In genomic region chr6:35240838-35241801, GRCh38 we compare ENCODE assay signal across 8 cellular contexts. TPM values are rescaled to one million over a fixed set of nuclear protein-coding genes. Genes with fewer than 3 reads are reported as not detected.
A peak's percentile ranks its signal among the peaks of the same experiment; 100 is the strongest.
DNase-seq lines count a peak whose midpoint lies in the region; ATAC-seq and TF ChIP-seq lines count a peak whose summit lies in the region.

No MANE protein-coding gene starts in this region.

- no peaks in the 10 kb centered on the region for H3K9me3 Mint-ChIP-seq in CD4-positive, alpha-beta T cell
- no peaks in the 10 kb centered on the region for H3K9me3 Mint-ChIP-seq in activated CD8-positive, alpha-beta T cell treated with anti-CD3 and anti-CD28 coated beads for 36 hours

- no peak overlapping the region for H4K8ac ChIP-seq in mesendoderm (ENCODE audit: low read depth, low read length)

- peak; percentile 94 for TF ChIP-seq CTCF in CD4-positive, alpha-beta T cell (IDR thresholded peaks at IDR 0.05)
- TF ChIP-seq CTCF in activated CD8-positive, alpha-beta T cell treated with anti-CD3 and anti-CD28 coated beads for 36 hours (IDR thresholded peaks at IDR 0.05): peak; percentile 98

- H3K23ac ChIP-seq in mesendoderm (ENCODE audit: low read length): no peak overlapping the region

- no peak overlapping the region for H2BK5ac ChIP-seq in mesendoderm (ENCODE audit: low read length)

- CTCF ChIA-PET in CD4-positive, alpha-beta T cell (lab: Charles Lee): interaction anchor here (0.7 to 2.2 kb wide), 8 partner anchors 11 to 227 kb away, joined by 3 to 18 read pairs (median 4); partner anchors contain the start of gene RPL10A
- CTCF ChIA-PET in activated CD8-positive, alpha-beta T cell treated with anti-CD3 and anti-CD28 coated beads for 36 hours (lab: Charles Lee): interaction anchor here (0.6 to 5.7 kb wide), 48 partner anchors 9 to 1089 kb away, joined by 3 to 77 read pairs (median 4); partner anchors contain the start of genes ANKS1A, TCP11 and ZNF76

- H3K27me3 ChIP-seq in CD4-positive, alpha-beta T cell (ENCODE audit: control insufficient read depth, insufficient read depth, low read length): no peaks in the 10 kb centered on the region
- H3K27me3 ChIP-seq in effector memory CD4-positive, alpha-beta T cell (replicated peaks; ENCODE audit: control insufficient read depth, insufficient read depth, low read length, poor library complexity, severe bottlenecking): no peaks in the 10 kb centered on the region
- no peaks in the 10 kb centered on the region for H3K27me3 ChIP-seq in mesendoderm (ENCODE audit: insufficient read depth, low read length, poor library complexity)

- no peaks in the 10 kb centered on the region for H3K79me1 ChIP-seq in mesendoderm (ENCODE audit: low read length)

- no peak overlapping the region for H3K4me3 ChIP-seq in effector memory CD4-positive, alpha-beta T cell (ENCODE audit: insufficient read depth, low read depth, low read length, poor library complexity, severe bottlenecking)
- no peak overlapping the region for H3K4me3 ChIP-seq in mesendoderm (ENCODE audit: low read length)

- no peak overlapping the region for H3K4ac ChIP-seq in mesendoderm (ENCODE audit: low read depth, low read length)

- WGBS in mesendoderm (ENCODE audit: extremely low coverage, insufficient coverage, low lambda C conversion rate): no CpG with 5 or more reads among the region's 12 CpGs

- intact Hi-C loops in CD4-positive, alpha-beta T cell (cut with DNase I, micrococcal nuclease): loop anchor here (1.0 to 5.0 kb wide), 3 partner anchors 255 to 1044 kb away; no protein-coding TSS in a partner anchor
- intact Hi-C loops in activated CD8-positive, alpha-beta T cell treated with anti-CD3 and anti-CD28 coated beads for 36 hours (cut with micrococcal nuclease): loop anchor here (5.0 kb wide), 1 partner anchor 99 kb away; the partner anchor contains the start of gene TCP11

- no peak overlapping the region for H3K4me2 ChIP-seq in mesendoderm (ENCODE audit: low read length)

- POLR2A ChIA-PET in CD4-positive, alpha-beta T cell (lab: Charles Lee): interaction anchor here (0.6 to 1.6 kb wide), 2 partner anchors 18 to 1216 kb away, joined by 4 to 6 read pairs; partner anchors contain the start of gene ZNF76
- POLR2A ChIA-PET in activated CD8-positive, alpha-beta T cell treated with anti-CD3 and anti-CD28 coated beads for 36 hours (lab: Charles Lee): interaction anchor here (0.6 to 1.6 kb wide), 5 partner anchors 93 to 763 kb away, joined by 3 read pairs; partner anchors contain the start of gene TAF11

- no peak overlapping the region for H2BK120ac ChIP-seq in mesendoderm (ENCODE audit: low read depth, low read length)

- H3K9me3 ChIP-seq in CD4-positive, alpha-beta T cell (ENCODE audit: control insufficient read depth, low read length): no peaks in the 10 kb centered on the region
- no peaks in the 10 kb centered on the region for H3K9me3 ChIP-seq in effector memory CD4-positive, alpha-beta T cell (ENCODE audit: control insufficient read depth, low read length)

- peak; percentile 93 for ATAC-seq in CD4-positive, alpha-beta T cell (ENCODE audit: poor library complexity)
- peak; percentile 95 for ATAC-seq in activated CD8-positive, alpha-beta T cell treated with anti-CD3 and anti-CD28 coated beads for 36 hours

- H3K4me1 Mint-ChIP-seq in CD4-positive, alpha-beta T cell (ENCODE audit: low read depth): peaks cover 4% of the 10 kb centered on the region
- H3K4me1 Mint-ChIP-seq in activated CD8-positive, alpha-beta T cell treated with anti-CD3 and anti-CD28 coated beads for 36 hours (ENCODE audit: low read depth): no peaks in the 10 kb centered on the region

- no peak overlapping the region for H3K4me3 Mint-ChIP-seq in CD4-positive, alpha-beta T cell
- H3K4me3 Mint-ChIP-seq in activated CD8-positive, alpha-beta T cell treated with anti-CD3 and anti-CD28 coated beads for 36 hours: no peak overlapping the region

- peak; percentile 58 to 81 (median 67) for DNase-seq in CD4-positive, alpha-beta T cell
- peak; percentile 24 for DNase-seq in HCEC 1CT
- DNase-seq in NCI-H748 (lab: John Stamatoyannopoulos, UW; ENCODE audit: unreplicated experiment): peak; percentile 76
- peak; percentile 84 for DNase-seq in activated CD8-positive, alpha-beta T cell treated with anti-CD3 and anti-CD28 coated beads for 36 hours
- peak; percentile 32 to 54 (median 45) for DNase-seq in effector memory CD4-positive, alpha-beta T cell
- DNase-seq in mesendoderm: peak; percentile 84
- peak; percentile 39 to 54 for DNase-seq in stimulated activated CD8-positive, alpha-beta memory T cell treated with anti-CD3 and anti-CD28 coated beads, Interleukin-2, amount 100 ng/mL, for 1 hour (ENCODE audit: low read depth in 2 of 2)
- DNase-seq in foreskin melanocyte: no peak

- no peak overlapping the region for H2AK5ac ChIP-seq in mesendoderm (ENCODE audit: low read length)

- H2BK15ac ChIP-seq in mesendoderm (replicated peaks; ENCODE audit: low read depth): no peak overlapping the region

- no peak overlapping the region for H4K5ac ChIP-seq in mesendoderm (ENCODE audit: low read length)

- H3K36me3 ChIP-seq in effector memory CD4-positive, alpha-beta T cell (ENCODE audit: control insufficient read depth, insufficient read depth, low read length): no peaks in the 10 kb centered on the region
- no peaks in the 10 kb centered on the region for H3K36me3 ChIP-seq in mesendoderm (ENCODE audit: control insufficient read depth, insufficient read depth, low read length)

- H3K79me2 ChIP-seq in mesendoderm (ENCODE audit: control insufficient read depth, insufficient read depth, low read length): no peaks in the 10 kb centered on the region

- H3K18ac ChIP-seq in mesendoderm (ENCODE audit: low read length): no peak overlapping the region

- H3K27ac Mint-ChIP-seq in CD4-positive, alpha-beta T cell: no peak overlapping the region
- H3K27ac Mint-ChIP-seq in activated CD8-positive, alpha-beta T cell treated with anti-CD3 and anti-CD28 coated beads for 36 hours: no peak overlapping the region

- no peaks in the 10 kb centered on the region for H3K27me3 Mint-ChIP-seq in CD4-positive, alpha-beta T cell
- no peaks in the 10 kb centered on the region for H3K27me3 Mint-ChIP-seq in activated CD8-positive, alpha-beta T cell treated with anti-CD3 and anti-CD28 coated beads for 36 hours

- peak overlapping the region; percentile 17 for H3K56ac ChIP-seq in mesendoderm (ENCODE audit: low read length)

- H3K36me3 Mint-ChIP-seq in CD4-positive, alpha-beta T cell (ENCODE audit: low read depth): peaks cover 4% of the 10 kb centered on the region
- H3K36me3 Mint-ChIP-seq in activated CD8-positive, alpha-beta T cell treated with anti-CD3 and anti-CD28 coated beads for 36 hours (ENCODE audit: low read depth): peaks cover 2% of the 10 kb centered on the region

- no peaks in the 10 kb centered on the region for H3K4me1 ChIP-seq in effector memory CD4-positive, alpha-beta T cell (ENCODE audit: control insufficient read depth, insufficient read depth, low read length, poor library complexity, severe bottlenecking)
- H3K4me1 ChIP-seq in mesendoderm (ENCODE audit: control insufficient read depth, low read depth, low read length): peaks cover 25% of the 10 kb centered on the region

- H3K27ac ChIP-seq in CD4-positive, alpha-beta T cell (ENCODE audit: low read depth, low read length): no peak overlapping the region
- no peak overlapping the region for H3K27ac ChIP-seq in effector memory CD4-positive, alpha-beta T cell (ENCODE audit: insufficient read depth, low read length, poor library complexity, severe bottlenecking)
- H3K27ac ChIP-seq in mesendoderm (ENCODE audit: low read depth, low read length): no peak overlapping the region

- no peak overlapping the region for H3K9ac ChIP-seq in mesendoderm (ENCODE audit: low read length)

RNA-seq across cellular contexts. Expression of gene ZNF76, which starts 18.4 kb away (rescaled TPM):
- total RNA-seq in CD4-positive, alpha-beta T cell: 10 to 100 TPM; 46.1 to 53.4 TPM
- 10 to 100 TPM; 34.4 to 35.2 TPM for total RNA-seq in activated CD8-positive, alpha-beta T cell treated with anti-CD3 and anti-CD28 coated beads for 36 hours
- 7.4 TPM for polyA plus RNA-seq in mesendoderm (2013, experiment 1 of 2)
- 7.5 TPM for polyA plus RNA-seq in mesendoderm (2013, experiment 2 of 2)

RNA-seq across cellular contexts. Expression of gene SCUBE3, which starts 27.4 kb away (rescaled TPM):
- not detected for total RNA-seq in CD4-positive, alpha-beta T cell
- not detected for total RNA-seq in activated CD8-positive, alpha-beta T cell treated with anti-CD3 and anti-CD28 coated beads for 36 hours
- 0.60 TPM for polyA plus RNA-seq in mesendoderm (2013, experiment 1 of 2)
- polyA plus RNA-seq in mesendoderm (2013, experiment 2 of 2): 0.53 TPM

RNA-seq across cellular contexts. Expression of gene DEF6, which starts 56.5 kb away (rescaled TPM):
- total RNA-seq in CD4-positive, alpha-beta T cell: 100 to 1,000 TPM; 209 to 212 TPM
- total RNA-seq in activated CD8-positive, alpha-beta T cell treated with anti-CD3 and anti-CD28 coated beads for 36 hours: 10 to 100 TPM; 97.1 to 99.1 TPM
- polyA plus RNA-seq in mesendoderm (2013, experiment 1 of 2): 3.8 TPM
- polyA plus RNA-seq in mesendoderm (2013, experiment 2 of 2): 3.3 TPM
